ENCODE assay signal across 13 cellular contexts in the genomic region with DNA sequence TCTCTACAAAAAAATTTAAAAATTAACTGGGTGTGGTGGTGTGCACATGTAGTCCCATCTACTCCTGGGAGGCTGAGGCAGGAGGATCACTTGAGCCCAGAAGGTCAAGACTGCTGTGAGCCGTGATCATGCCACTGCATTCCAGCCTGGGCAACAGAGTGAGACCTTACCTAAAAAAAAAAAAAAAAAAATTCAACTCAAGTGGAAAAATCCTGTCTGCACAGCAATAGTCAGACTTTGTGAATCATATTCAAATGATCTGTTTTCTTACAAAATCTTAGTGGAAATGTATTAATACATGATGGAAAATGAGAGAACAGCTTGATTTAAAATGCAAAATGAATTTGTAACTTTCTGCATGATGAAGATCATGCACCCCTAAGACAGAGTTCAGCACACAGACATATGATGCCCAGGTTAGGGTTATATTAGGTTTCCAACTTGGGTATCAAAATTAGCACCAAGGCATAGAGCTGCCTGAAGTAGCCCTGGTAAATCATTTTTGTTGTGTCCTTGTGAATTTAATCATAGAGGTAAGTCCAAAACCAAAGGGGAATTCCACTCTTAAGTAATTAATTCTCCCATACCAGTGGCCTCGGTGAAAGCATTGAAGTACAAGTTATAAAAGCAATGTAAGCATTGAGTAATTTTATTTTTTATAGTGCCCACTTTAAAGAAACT.
DNase-seq lines count a peak whose midpoint lies in the region; ATAC-seq, FAIRE-seq and TF ChIP-seq lines count a peak whose summit lies in the region.
"Had no signal": no experiment of that assay in that cellular context is flagged by ENCODE, and none has a peak within 500 bp of the region (broad histone marks: within the 10 kb centered on the region; RNA-seq: fewer than 3 reads in every experiment).

No MANE protein-coding gene starts in this region.

- H3K4me1 Mint-ChIP-seq in T-cell (peaks cover 65 to 75% (median 75%) of the 10 kb centered on the region in 3 donors), memory B cell (peaks cover 24% of the 10 kb centered on the region), CD14-positive monocyte (peaks cover 1% of the 10 kb centered on the region)

- CTCF ChIA-PET in T-cell (lab: Charles Lee) = no interaction called here

- no peaks in the 10 kb centered on the region for H3K27me3 Mint-ChIP-seq in T-cell
- H3K27me3 Mint-ChIP-seq in memory B cell = no peaks in the 10 kb centered on the region
- peaks cover 0 to 2% (median 0%) of the 10 kb centered on the region in 3 donors for H3K27me3 Mint-ChIP-seq in CD14-positive monocyte (ENCODE audit: low read depth in 3 of 3)
- H3K27me3 Mint-ChIP-seq: brain had no signal

- intact Hi-C loops in CD14-positive monocyte (cut with micrococcal nuclease) = loop anchor here in 1 of 2 donors (5.0 kb wide), 1 partner anchor 34 kb away; no protein-coding TSS in a partner anchor

- ATAC-seq in GM19463 (IDR thresholded peaks at IDR 0.05; ENCODE audit: unreplicated experiment) (peak; percentile 60), T-cell (replicated peaks in 1 of 4) (no peak), memory B cell (ENCODE audit: low read depth) (no peak), HG03342 (IDR thresholded peaks at IDR 0.05; ENCODE audit: unreplicated experiment) (no peak)

- H3K4me3 Mint-ChIP-seq in T-cell = no peak overlapping the region
- no peak overlapping the region for H3K4me3 Mint-ChIP-seq in memory B cell
- no peak overlapping the region for H3K4me3 Mint-ChIP-seq in CD14-positive monocyte
- H3K4me3 Mint-ChIP-seq: brain, HFFc6 had no signal

- FAIRE-seq in GM12891 (lab: Jason Lieb, UNC) = peak; percentile 38
- FAIRE-seq: urothelium cell line had no signal

- TF ChIP-seq POLR2A in GM12891 (IDR thresholded peaks at IDR 0.05; ENCODE audit: low read depth, low read length) = no peak

- DNase-seq in GM12891 (ENCODE audit: insufficient read length, low spot score) (no peak), T-cell (no peak), memory B cell (ENCODE audit: low spot score in 2 of 2) (no peak), CD14-positive monocyte (ENCODE audit: low spot score) (no peak), NCI-H748 (lab: John Stamatoyannopoulos, UW; ENCODE audit: unreplicated experiment) (no peak)
- DNase-seq: HFFc6; NCI-H1105; stimulated activated CD4-positive, alpha-beta T cell treated with anti-CD3 and anti-CD28 coated beads, Interleukin-4, amount 100 ng/mL, for 4 hours; stimulated activated naive CD4-positive, alpha-beta T cell had no signal

- peak overlapping the region; percentile 66 to 68 for H3K27ac Mint-ChIP-seq in T-cell
- H3K27ac Mint-ChIP-seq in memory B cell = peak overlapping the region; percentile 28
- peak overlapping the region in 2 of 7 donors; percentile 32 to 79 for H3K27ac Mint-ChIP-seq in CD14-positive monocyte
- H3K27ac Mint-ChIP-seq: brain, HFFc6 had no signal

- H3K9me3 Mint-ChIP-seq in T-cell (no peaks in the 10 kb centered on the region), memory B cell (no peaks in the 10 kb centered on the region), CD14-positive monocyte (no peaks in the 10 kb centered on the region)
- H3K9me3 Mint-ChIP-seq: brain, HFFc6 had no signal

- POLR2A ChIA-PET in T-cell (lab: Charles Lee) = interaction anchor here in 1 of 2 donors (0.5 to 0.7 kb wide), 2 partner anchors 90 to 825 kb away, joined by 3 to 7 read pairs; no protein-coding TSS in a partner anchor

- peaks cover 34% of the 10 kb centered on the region for H3K36me3 Mint-ChIP-seq in T-cell
- peaks cover 18% of the 10 kb centered on the region for H3K36me3 Mint-ChIP-seq in memory B cell
- peaks cover 35 to 45% of the 10 kb centered on the region in 2 donors for H3K36me3 Mint-ChIP-seq in CD14-positive monocyte

- no peak for TF ChIP-seq CTCF in CD14-positive monocyte (IDR thresholded peaks at IDR 0.05)

TF ChIP-seq in GM12891, 5 proteins besides CTCF, POLR2A, EP300 and RAD21:
- TF ChIP-seq SPI1 (IDR thresholded peaks at IDR 0.05; ENCODE audit: low read depth, low read length) = no peak
- no peak for TF ChIP-seq PAX5 (IDR thresholded peaks at IDR 0.05; ENCODE audit: insufficient read depth, low read length, severe bottlenecking)
- TF ChIP-seq TAF1 (IDR thresholded peaks at IDR 0.05; ENCODE audit: low read depth, low read length) = no peak
- TF ChIP-seq POU2F2 (IDR thresholded peaks at IDR 0.05; ENCODE audit: low read depth, low read length) = no peak
TF ChIP-seq in GM12891: peak in this region for 0.
